29 cellular contexts compared by ENCODE assay signal in genomic region chr11:46526489-46527215, GRCh38.
"Had no signal": no experiment of that assay in that cellular context is flagged by ENCODE, and none has a peak within 500 bp of the region (broad histone marks: within the 10 kb centered on the region; RNA-seq: fewer than 3 reads in every experiment).

No MANE protein-coding gene starts in this region.

- H3K27ac Mint-ChIP-seq: activated B cell treated with CpG ODN at 0.5 μM for 24 hours; activated naive CD8-positive, alpha-beta T cell; activated T-cell treated with anti-CD3 and anti-CD28 coated beads, Interleukin-2, amount 50 U/mL, for 72 hours; brain; dendritic cell treated with granulocyte-macrophage colony-stimulating factor and Interleukin-4, amounts not matched to agents 40 ng/mL and 50 ng/mL, for 4 days; endodermal cell; nephron; stimulated activated memory B cell treated with anti-CD40 and anti-IgM and Interleukin-4, amounts not matched to agents 10 μg/mL and 1 μg/mL and 100 μg/mL, for 72 hours; T-helper 2 cell treated with Interferon-gamma antibody and Interleukin-4, amounts not matched to agents 5 μg/mL and 100 μg/mL, for 36 hours had no signal

- H3K27me3 ChIP-seq: esophagus muscularis mucosa, left lung, ovary, spleen, stomach, thyroid gland, upper lobe of left lung, vagina had no signal

- H3K4me3 ChIP-seq: esophagus muscularis mucosa, left lung, lower lobe of right lung, ovary, prostate gland, spleen, stomach, thyroid gland, upper lobe of left lung, vagina had no signal

- H3K27me3 Mint-ChIP-seq: activated B cell treated with CpG ODN at 0.5 μM for 24 hours; activated naive CD8-positive, alpha-beta T cell; brain; dendritic cell treated with granulocyte-macrophage colony-stimulating factor and Interleukin-4, amounts not matched to agents 40 ng/mL and 50 ng/mL, for 4 days; stimulated activated memory B cell treated with anti-CD40 and anti-IgM and Interleukin-4, amounts not matched to agents 10 μg/mL and 1 μg/mL and 100 μg/mL, for 72 hours had no signal

- DNase-seq: activated B cell treated with CpG ODN at 0.5 μM for 24 hours; activated CD4-positive, alpha-beta T cell treated with anti-CD3 and anti-CD28 coated beads, Interleukin-2, amount 50 U/mL, for 4 hours; activated effector memory CD4-positive, alpha-beta T cell treated with Interleukin-2 at 50 U/mL for 16 hours; activated naive CD4-positive, alpha-beta T cell treated with Interleukin-2 at 50 U/mL for 16 hours; activated T-cell treated with anti-CD3 and anti-CD28 coated beads for 4 hours; activated T-cell treated with anti-CD3 and anti-CD28 coated beads, Interleukin-2, amount 50 U/mL, for 72 hours; aorta; caudate nucleus; endodermal cell; foreskin melanocyte; left lung; lower lobe of right lung; mesendoderm; ovary; spleen; stimulated activated CD4-positive, alpha-beta T cell treated with anti-CD3 and anti-CD28 coated beads, Interleukin-4, amount 100 ng/mL, for 24 hours; stomach; T-helper 1 cell; thyroid gland; upper lobe of left lung had no signal

- ATAC-seq: activated T-cell treated with anti-CD3 and anti-CD28 coated beads, Interleukin-2, amount 50 U/mL, for 72 hours; left lung; lower lobe of right lung; stimulated activated memory B cell treated with anti-CD40 and anti-IgM and Interleukin-4, amounts not matched to agents 10 μg/mL and 1 μg/mL and 100 μg/mL, for 72 hours had no signal

- H3K9me3 ChIP-seq: esophagus muscularis mucosa, ovary, prostate gland, thyroid gland had no signal

- H3K4me1 ChIP-seq: prostate gland had no signal

- H3K4me3 Mint-ChIP-seq: activated B cell treated with CpG ODN at 0.5 μM for 24 hours; activated naive CD8-positive, alpha-beta T cell; activated T-cell treated with anti-CD3 and anti-CD28 coated beads, Interleukin-2, amount 50 U/mL, for 72 hours; brain; dendritic cell treated with granulocyte-macrophage colony-stimulating factor and Interleukin-4, amounts not matched to agents 40 ng/mL and 50 ng/mL, for 4 days; endodermal cell; nephron; stimulated activated memory B cell treated with anti-CD40 and anti-IgM and Interleukin-4, amounts not matched to agents 10 μg/mL and 1 μg/mL and 100 μg/mL, for 72 hours; T-helper 2 cell treated with Interferon-gamma antibody and Interleukin-4, amounts not matched to agents 5 μg/mL and 100 μg/mL, for 36 hours had no signal

- H3K27ac ChIP-seq: esophagus muscularis mucosa, left lung, lower lobe of right lung, ovary, prostate gland, spleen, stomach, thyroid gland, upper lobe of left lung, vagina had no signal

- H3K36me3 ChIP-seq: esophagus muscularis mucosa, left lung, lower lobe of right lung, ovary, prostate gland, thyroid gland, upper lobe of left lung, vagina had no signal

- H3K9me3 Mint-ChIP-seq: activated B cell treated with CpG ODN at 0.5 μM for 24 hours; dendritic cell treated with granulocyte-macrophage colony-stimulating factor and Interleukin-4, amounts not matched to agents 40 ng/mL and 50 ng/mL, for 4 days; nephron; stimulated activated memory B cell treated with anti-CD40 and anti-IgM and Interleukin-4, amounts not matched to agents 10 μg/mL and 1 μg/mL and 100 μg/mL, for 72 hours; T-helper 2 cell treated with Interferon-gamma antibody and Interleukin-4, amounts not matched to agents 5 μg/mL and 100 μg/mL, for 36 hours had no signal
